Comparison of ENCODE assay signal across 21 cellular contexts in the genomic region with DNA sequence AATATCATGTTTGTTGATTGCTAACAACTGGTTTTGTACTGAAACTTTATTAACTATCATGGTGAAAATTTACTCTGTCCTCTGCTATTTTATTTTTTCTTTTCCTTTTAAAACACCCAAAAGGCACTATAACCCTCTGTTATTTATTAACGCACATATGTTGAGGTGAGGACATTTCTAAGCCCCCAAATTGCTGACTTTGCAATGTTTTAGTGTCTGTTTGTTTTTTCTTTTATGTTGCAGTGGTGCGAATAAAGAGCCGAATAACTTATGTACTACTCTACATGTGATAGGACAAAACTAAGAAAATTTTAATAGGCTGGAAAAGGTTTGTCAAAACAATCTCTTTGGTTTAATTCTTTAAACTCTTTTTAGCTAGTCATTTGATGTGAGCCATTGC. TPM values are rescaled to one million over a fixed set of nuclear protein-coding genes. Genes with fewer than 3 reads are reported as not detected.
DNase-seq lines count a peak whose midpoint lies in the region; ATAC-seq, FAIRE-seq and TF ChIP-seq lines count a peak whose summit lies in the region.
"Had no signal": no experiment of that assay in that cellular context is flagged by ENCODE, and none has a peak within 500 bp of the region (broad histone marks: within the 10 kb centered on the region; RNA-seq: fewer than 3 reads in every experiment).

No MANE protein-coding gene starts in this region.

- H3K4me1 ChIP-seq in HepG2 (ENCODE audit: insufficient read depth, low read length) (peaks cover 7% of the 10 kb centered on the region; the same call in 1 of the 2 replicates), right lobe of liver (no peaks in the 10 kb centered on the region), IMR-90 (ENCODE audit: control insufficient read depth, insufficient read depth, low read length) (no peaks in the 10 kb centered on the region), H1 (replicated peaks in 1 of 4; ENCODE audit: control insufficient read depth in 3 of 4, insufficient read depth in 4 of 4, low read length in 3 of 4) (no peaks in the 10 kb centered on the region)
- H3K4me1 ChIP-seq: BLaER1 treated with 17β-estradiol and CSF1 and Interleukin-3, amounts not matched to agents 10 nM and 100 nM; Caco-2 had no signal

- no peak overlapping the region for H2AK9ac ChIP-seq in IMR-90 (replicated peaks; ENCODE audit: low read depth, low read length, poor library complexity)

- H3K18ac ChIP-seq in IMR-90 (ENCODE audit: low read depth, low read length) (no peak overlapping the region), H1 (ENCODE audit: extremely low read depth, low read length) (no peak overlapping the region)

- no peak overlapping the region for H2BK12ac ChIP-seq in H1 (ENCODE audit: low read depth, low read length)

- in situ Hi-C loops in HepG2 (cut with HindIII; ENCODE audit: extremely low pct_ligation_motif_present, low pct_unique_long_range_greater_than_20kb) (no loop called here), IMR-90 (cut with MboI; ENCODE audit: low sequenced_read_pairs) (no loop called here)

- TF ChIP-seq RAD21 in HepG2 (CRISPR knock-in tag; IDR thresholded peaks at IDR 0.05): no peak
- TF ChIP-seq RAD21 in IMR-90 (IDR thresholded peaks at IDR 0.05; ENCODE audit: low read length): no peak
- no peak for TF ChIP-seq RAD21 in H1 (IDR thresholded peaks at IDR 0.05 in 1 of 2, conservative IDR thresholded peaks at IDR 0.05 in 1 of 2; ENCODE audit: low read depth in 2 of 2, low read length in 2 of 2)

- H3K9me3 ChIP-seq in HepG2 (ENCODE audit: low read length) (no peaks in the 10 kb centered on the region), right lobe of liver (no peaks in the 10 kb centered on the region), IMR-90 (ENCODE audit: control insufficient read depth, insufficient read depth, low read length) (no peaks in the 10 kb centered on the region), H1 (ENCODE audit: insufficient read depth in 2 of 2, low read depth in 1 of 2, low read length in 1 of 2) (no peaks in the 10 kb centered on the region; a peak in 1 of 4 replicates)
- H3K9me3 ChIP-seq: Caco-2 had no signal

- BruUV-seq in HepG2 (replicated peaks; lab: Mats Ljungman, UMichigan): no TSS peak
- no TSS peak for BruUV-seq in IMR-90 (replicated peaks; lab: Mats Ljungman, UMichigan)

- FAIRE-seq in HepG2 (lab: Jason Lieb, UNC) (no peak), H1 (lab: Jason Lieb, UNC) (no peak)
- FAIRE-seq: A204.1, D721Med, G401.6, GM12891, GM19239 had no signal

- H3K9me1 ChIP-seq in IMR-90 (ENCODE audit: insufficient read depth, low read length): no peaks in the 10 kb centered on the region

- H3K79me1 ChIP-seq in IMR-90 (ENCODE audit: low read depth in 1 of 2, low read length in 2 of 2): no peaks in the 10 kb centered on the region
- H3K79me1 ChIP-seq in H1 (ENCODE audit: low read depth, low read length): no peaks in the 10 kb centered on the region

- H2BK15ac ChIP-seq in IMR-90 (ENCODE audit: low read depth, low read length) (no peak overlapping the region), H1 (ENCODE audit: low read length) (no peak overlapping the region)

- no peak overlapping the region for H4K91ac ChIP-seq in IMR-90 (ENCODE audit: insufficient read depth, low read depth, low read length)
- H4K91ac ChIP-seq in H1 (replicated peaks; ENCODE audit: insufficient read length, low read length): no peak overlapping the region

- H4K8ac ChIP-seq in IMR-90 (ENCODE audit: low read depth in 2 of 2, low read length in 2 of 2) (no peak overlapping the region), H1 (ENCODE audit: extremely low read depth, insufficient read depth, low read length) (no peak overlapping the region)

- dilution Hi-C loops in IMR-90 (cut with HindIII; ENCODE audit: low sequenced_read_pairs, unreplicated experiment): no loop called here

- POLR2A ChIA-PET in HepG2 (lab: Yijun Ruan, JAX): no interaction called here
- POLR2A ChIA-PET in IMR-90 (lab: Charles Lee; ENCODE audit: unreplicated experiment): no interaction called here
- POLR2A ChIA-PET in H1 (lab: Charles Lee; ENCODE audit: partially characterized antibody): interaction anchor here (0.8 to 1.1 kb wide), 2 partner anchors 21 to 25 kb away, joined by 3 read pairs; partner anchors contain the start of gene PAWR

- whole genome bisulfite sequencing in HepG2 (ENCODE audit: low lambda C conversion rate): 76% methylated on average over 3 of the region's 3 CpGs
- 90% methylated on average over 3 of the region's 3 CpGs for WGBS in right lobe of liver (ENCODE audit: insufficient coverage, low coverage, low lambda C conversion rate, missing lambda C conversion rate)
- WGBS in IMR-90 (ENCODE audit: extremely low coverage in 2 of 2, insufficient read length in 1 of 2), 2 experiments: no CpG with 5 or more reads among the region's 3 CpGs
- WGBS in H1 (ENCODE audit: extremely low coverage in 1 of 2, insufficient coverage in 1 of 2, insufficient read length in 1 of 2, insufficient replicate concordance in 2 of 2, low coverage in 1 of 2, low lambda C conversion rate in 2 of 2, missing lambda C conversion rate in 1 of 2), 2 experiments: 97% methylated on average over 3 of the region's 3 CpGs; no CpG with 5 or more reads in 1 of the 2 experiments

- no peaks in the 10 kb centered on the region; the same call in 1 of the 2 replicates for H3K23me2 ChIP-seq in H1 (ENCODE audit: low read depth, low read length)

- H2BK5ac ChIP-seq in IMR-90 (ENCODE audit: low read depth, low read length, poor library complexity, severe bottlenecking): no peak overlapping the region
- H2BK5ac ChIP-seq in H1 (ENCODE audit: low read depth, low read length): no peak overlapping the region

- intact Hi-C loops in HepG2 (cut with micrococcal nuclease; ENCODE audit: unreplicated experiment): no loop called here
- intact Hi-C loops in right lobe of liver (cut with DNase I): no loop called here
- intact Hi-C loops in IMR-90 (cut with micrococcal nuclease): no loop called here

- TF ChIP-seq CTCF in HepG2 (CRISPR knock-in tag; IDR thresholded peaks at IDR 0.05) (no peak), right lobe of liver (IDR thresholded peaks at IDR 0.05) (no peak), IMR-90 (conservative IDR thresholded peaks at IDR 0.05; ENCODE audit: low read depth, low read length) (no peak), H1 (IDR thresholded peaks at IDR 0.05; ENCODE audit: control extremely low read depth in 1 of 3, insufficient read depth in 1 of 3, low read depth in 1 of 3, low read length in 3 of 3) (no peak)

- no peaks in the 10 kb centered on the region for H3K36me3 ChIP-seq in HepG2 (replicated peaks in 1 of 2; ENCODE audit: control insufficient read depth in 1 of 2, insufficient read depth in 2 of 2, low read length in 2 of 2)
- no peaks in the 10 kb centered on the region for H3K36me3 ChIP-seq in right lobe of liver
- H3K36me3 ChIP-seq in IMR-90 (ENCODE audit: control insufficient read depth, insufficient read depth, low read length): no peaks in the 10 kb centered on the region
- H3K36me3 ChIP-seq in H1 (ENCODE audit: control insufficient read depth in 2 of 4, insufficient read depth in 4 of 4, low read length in 3 of 4): no peaks in the 10 kb centered on the region
- H3K36me3 ChIP-seq: BLaER1 treated with 17β-estradiol and CSF1 and Interleukin-3, amounts not matched to agents 10 nM and 100 nM had no signal

- CTCF ChIA-PET in HepG2 (lab: Yijun Ruan, JAX; ENCODE audit: low intra/inter-chr PET ratio, low total read pairs) (no interaction called here), IMR-90 (lab: Yijun Ruan, JAX) (no interaction called here), H1 (lab: Charles Lee; ENCODE audit: partially characterized antibody) (no interaction called here)

- H2BK20ac ChIP-seq in IMR-90 (ENCODE audit: low read depth, low read length) (no peak overlapping the region), H1 (ENCODE audit: low read length) (no peak overlapping the region)

- H3K27me3 ChIP-seq in HepG2 (ENCODE audit: control insufficient read depth in 1 of 2, insufficient read depth in 2 of 2, low read length in 2 of 2) (no peaks in the 10 kb centered on the region), right lobe of liver (no peaks in the 10 kb centered on the region), IMR-90 (ENCODE audit: control insufficient read depth, insufficient read depth, low read length) (no peaks in the 10 kb centered on the region), H1 (replicated peaks in 1 of 4; ENCODE audit: control insufficient read depth in 3 of 4, extremely low read depth in 1 of 4, insufficient read depth in 3 of 4, low read length in 3 of 4) (no peaks in the 10 kb centered on the region)
- H3K27me3 ChIP-seq: BLaER1 treated with 17β-estradiol and CSF1 and Interleukin-3, amounts not matched to agents 10 nM and 100 nM had no signal

- H2AK5ac ChIP-seq in IMR-90 (ENCODE audit: low read depth, low read length) (no peak overlapping the region), H1 (ENCODE audit: low read depth, low read length) (no peak overlapping the region)

- H3K14ac ChIP-seq in IMR-90 (replicated peaks; ENCODE audit: low read depth, low read length) (no peak overlapping the region), H1 (ENCODE audit: insufficient read length) (no peak overlapping the region)

- TF ChIP-seq EP300 in HepG2 (IDR thresholded peaks at IDR 0.05; ENCODE audit: low read depth in 2 of 2, low read length in 2 of 2): no peak
- no peak for TF ChIP-seq EP300 in HepG2 (CRISPR knock-in tag; IDR thresholded peaks at IDR 0.05; ENCODE audit: borderline replicate concordance)
- TF ChIP-seq EP300 in H1 (IDR thresholded peaks at IDR 0.05; ENCODE audit: borderline replicate concordance in 1 of 2, low read depth in 2 of 2, low read length in 2 of 2): no peak

- TF ChIP-seq POLR2A in HepG2 (IDR thresholded peaks at IDR 0.05; ENCODE audit: insufficient read depth in 1 of 2, low read depth in 2 of 2, low read length in 2 of 2) (no peak), right lobe of liver (IDR thresholded peaks at IDR 0.05) (no peak), IMR-90 (IDR thresholded peaks at IDR 0.05; ENCODE audit: low read depth, low read length) (no peak), H1 (IDR thresholded peaks at IDR 0.05; ENCODE audit: control extremely low read depth in 1 of 2, low read depth in 2 of 2, low read length in 2 of 2) (no peak)

- H3K4ac ChIP-seq in IMR-90 (ENCODE audit: low read depth, low read length) (no peak overlapping the region), H1 (replicated peaks; ENCODE audit: insufficient read length, low read depth, low read length) (no peak overlapping the region)

- H2AFZ ChIP-seq in HepG2 (ENCODE audit: low read length) (no peak overlapping the region), IMR-90 (replicated peaks; ENCODE audit: low read length, poor library complexity) (no peak overlapping the region), H1 (ENCODE audit: low read length) (no peak overlapping the region)

- ATAC-seq in HepG2 (no peak), right lobe of liver (no peak), IMR-90 (ENCODE audit: low read depth) (no peak), HG03108 (IDR thresholded peaks at IDR 0.05; ENCODE audit: unreplicated experiment) (no peak)
- ATAC-seq: CD8-positive, alpha-beta T cell had no signal

- no peak overlapping the region for H3K4me3 ChIP-seq in HepG2 (replicated peaks in 1 of 3; ENCODE audit: insufficient read depth in 1 of 3, low read depth in 2 of 3, low read length in 3 of 3)
- no peak overlapping the region for H3K4me3 ChIP-seq in right lobe of liver
- no peak overlapping the region for H3K4me3 ChIP-seq in IMR-90 (ENCODE audit: insufficient read depth, low read depth, low read length)
- no peak overlapping the region for H3K4me3 ChIP-seq in H1 (ENCODE audit: extremely low read depth in 1 of 4, insufficient read depth in 2 of 4, low read depth in 3 of 4, low read length in 4 of 4)
- H3K4me3 ChIP-seq: BLaER1 treated with 17β-estradiol and CSF1 and Interleukin-3, amounts not matched to agents 10 nM and 100 nM had no signal

- no peak overlapping the region for H3K56ac ChIP-seq in IMR-90 (ENCODE audit: extremely low read depth, insufficient read depth, low read length)
- no peak overlapping the region for H3K56ac ChIP-seq in H1 (replicated peaks; ENCODE audit: insufficient read length, low read depth, low read length)

- no peak overlapping the region for H3K4me2 ChIP-seq in HepG2 (ENCODE audit: low read depth, low read length)
- H3K4me2 ChIP-seq in IMR-90 (ENCODE audit: low read depth, low read length): no peak overlapping the region
- no peak overlapping the region for H3K4me2 ChIP-seq in H1 (ENCODE audit: insufficient read depth in 1 of 2, low read depth in 2 of 2, low read length in 2 of 2)
- H3K4me2 ChIP-seq: BLaER1 treated with 17β-estradiol and CSF1 and Interleukin-3, amounts not matched to agents 10 nM and 100 nM had no signal

- H2BK120ac ChIP-seq in IMR-90 (ENCODE audit: low read depth, low read length): no peak overlapping the region
- no peak overlapping the region for H2BK120ac ChIP-seq in H1 (replicated peaks; ENCODE audit: low read depth, low read length)

- H3K27ac ChIP-seq in HepG2 (ENCODE audit: extremely low read length, insufficient read depth, low read length): no peak overlapping the region
- no peak overlapping the region for H3K27ac ChIP-seq in right lobe of liver
- H3K27ac ChIP-seq in IMR-90 (ENCODE audit: insufficient read depth, low read length): no peak overlapping the region
- no peak overlapping the region for H3K27ac ChIP-seq in H1 (ENCODE audit: low read depth, low read length)
- H3K27ac ChIP-seq: BLaER1 treated with 17β-estradiol and CSF1 and Interleukin-3, amounts not matched to agents 10 nM and 100 nM; C4-2B had no signal

- H4K20me1 ChIP-seq in HepG2 (ENCODE audit: insufficient read depth, low read length) (no peaks in the 10 kb centered on the region), IMR-90 (ENCODE audit: insufficient read depth, low read length) (no peaks in the 10 kb centered on the region), H1 (replicated peaks in 1 of 2; ENCODE audit: control insufficient read depth in 1 of 2, insufficient read depth in 2 of 2, low read length in 2 of 2) (no peaks in the 10 kb centered on the region)
- H4K20me1 ChIP-seq: BLaER1 treated with 17β-estradiol and CSF1 and Interleukin-3, amounts not matched to agents 10 nM and 100 nM had no signal

- H3K9ac ChIP-seq in HepG2 (ENCODE audit: insufficient read depth, low read depth, low read length) (no peak overlapping the region), IMR-90 (ENCODE audit: low read depth, low read length) (no peak overlapping the region), H1 (replicated peaks in 1 of 4; ENCODE audit: extremely low read depth in 1 of 4, low read depth in 3 of 4, low read length in 3 of 4) (no peak overlapping the region)
- H3K9ac ChIP-seq: BLaER1 treated with 17β-estradiol and CSF1 and Interleukin-3, amounts not matched to agents 10 nM and 100 nM had no signal

- no peak overlapping the region for H4K5ac ChIP-seq in IMR-90 (ENCODE audit: low read depth, low read length)
- no peak overlapping the region for H4K5ac ChIP-seq in H1 (ENCODE audit: insufficient read length, low read depth, low read length)

- DNase-seq in HepG2 (ENCODE audit: low spot score) (no peak), right lobe of liver (no peak), IMR-90 (no peak), H1 (ENCODE audit: low read depth in 1 of 2, low spot score in 2 of 2) (no peak), NCI-H2029 (lab: John Stamatoyannopoulos, UW) (no peak)
- DNase-seq: 8988T; AML-193; Caco-2; Calu3; CD4-positive, alpha-beta T cell; CD8-positive, alpha-beta T cell; DMS79 treated with DMSO at 0.1 percent for 48 hours; GF-D8 had no signal

- H3K23ac ChIP-seq in IMR-90 (ENCODE audit: low read depth, low read length) (no peak overlapping the region), H1 (ENCODE audit: insufficient read length) (no peak overlapping the region)

- H3K79me2 ChIP-seq in HepG2 (ENCODE audit: insufficient read depth, low read length) (no peaks in the 10 kb centered on the region), H1 (ENCODE audit: control insufficient read depth in 1 of 2, insufficient read depth in 2 of 2, low read length in 2 of 2) (no peaks in the 10 kb centered on the region)

RNA-seq across cellular contexts. Expression of gene PAWR, which starts 24.5 kb away (rescaled TPM):
- total RNA-seq in HepG2 (2016; rRNA removed; fragmentation: Illumina TruSeq; extraction: Trizol): 36.1 and 37.4 TPM in 2 replicates
- 11.2 and 13.0 TPM in 2 replicates for total RNA-seq in HepG2 (2016; cell fraction: cytosol; rRNA removed; fragmentation: Illumina TruSeq; extraction: Trizol; ENCODE audit: low read depth)
- 37.3 and 40.1 TPM in 2 replicates for total RNA-seq in HepG2 (2016; cell fraction: insoluble cytoplasmic fraction; rRNA removed; fragmentation: Illumina TruSeq; extraction: Trizol)
- 14.1 and 16.8 TPM in 2 replicates for total RNA-seq in HepG2 (2016; cell fraction: membrane; rRNA removed; fragmentation: Illumina TruSeq; extraction: Trizol)
- total RNA-seq in HepG2 (2016; cell fraction: nucleus; rRNA removed; fragmentation: Illumina TruSeq; extraction: Trizol): 46.8 and 49.1 TPM in 2 replicates
- 23.1 and 29.1 TPM in 2 replicates for polyA plus RNA-seq in HepG2 (2011; rRNA removed)
- 7.1 and 8.4 TPM in 2 replicates for polyA plus RNA-seq in HepG2 (2011; cell fraction: cytosol; rRNA removed)
- polyA plus RNA-seq in HepG2 (2011; cell fraction: nucleus; rRNA removed): 36.4 and 41.9 TPM in 2 replicates
- 58.2 and 68.4 TPM in 2 replicates for polyA plus RNA-seq in HepG2 (2012)
- polyA plus RNA-seq in HepG2 (2016; cell fraction: cytosol; fragmentation: Illumina TruSeq; extraction: Trizol; ENCODE audit: low read depth): 6.8 and 7.8 TPM in 2 replicates
- 33.4 and 33.7 TPM in 2 replicates for polyA plus RNA-seq in HepG2 (2016; cell fraction: insoluble cytoplasmic fraction; fragmentation: Illumina TruSeq; extraction: Trizol; ENCODE audit: low read depth)
- polyA plus RNA-seq in HepG2 (2016; cell fraction: membrane; fragmentation: Illumina TruSeq; extraction: Trizol; ENCODE audit: low read depth): 11.0 and 13.3 TPM in 2 replicates
- polyA plus RNA-seq in HepG2 (2016; cell fraction: nucleus; fragmentation: Illumina TruSeq; extraction: Trizol; ENCODE audit: insufficient read depth, low read depth): 75.9 and 78.0 TPM in 2 replicates
- 13.7 and 19.1 TPM in 2 replicates for polyA minus RNA-seq in HepG2 (2011; rRNA and poly(A)+ RNA removed; ENCODE audit: low replicate concordance)
- polyA minus RNA-seq in HepG2 (2011; cell fraction: cytosol; rRNA and poly(A)+ RNA removed): 17.4 and 18.3 TPM in 2 replicates
- 162 and 198 TPM in 2 replicates for polyA minus RNA-seq in HepG2 (2011; cell fraction: nucleus; rRNA and poly(A)+ RNA removed)
- total RNA-seq in right lobe of liver: 10 to 100 TPM; 25.0 to 62.3 (median 28.9) TPM
- 13.6 and 34.4 TPM in 2 replicates for total RNA-seq in IMR-90 (2012; rRNA removed)
- polyA plus RNA-seq in IMR-90 (2012; rRNA removed): 13.2 and 13.3 TPM in 2 replicates
- polyA plus RNA-seq in IMR-90 (2012; cell fraction: cytosol; rRNA removed): 9.8 and 10.8 TPM in 2 replicates
- 18.7 and 33.9 TPM in 2 replicates for polyA plus RNA-seq in IMR-90 (2012; cell fraction: nucleus; rRNA removed; ENCODE audit: low replicate concordance)
- 327 and 338 TPM in 2 replicates for total RNA-seq in H1 (2021; fragmentation: NEBNext Ultra II Directional; extraction: Animal tissue kit (Norgen Biotek cat#: 25700))
- 25.5 and 28.3 TPM in 2 replicates for polyA plus RNA-seq in H1 (2011; rRNA removed)
- polyA plus RNA-seq in H1 (2011; cell fraction: cytosol; rRNA removed): 55.3 TPM
- 69.4 TPM for polyA plus RNA-seq in H1 (2011; cell fraction: nucleus; rRNA removed)
- polyA plus RNA-seq in H1 (2012, experiment 1 of 2): 37.9 to 74.1 TPM (median 45.5 TPM) in 4 replicates
- polyA plus RNA-seq in H1 (2012, experiment 2 of 2): 6.6 TPM
- 63.2 TPM for polyA plus RNA-seq in H1 (2013, experiment 1 of 2)
- 56.8 TPM for polyA plus RNA-seq in H1 (2013, experiment 2 of 2)
- 34.9 and 35.6 TPM in 2 replicates for polyA minus RNA-seq in H1 (2011; rRNA and poly(A)+ RNA removed)
- polyA minus RNA-seq in H1 (2011; cell fraction: cytosol; rRNA and poly(A)+ RNA removed): 59.2 TPM
- polyA minus RNA-seq in H1 (2011; cell fraction: nucleus; rRNA and poly(A)+ RNA removed): 155 TPM

Comparison
In these comparisons a context has a peak if more than half of its experiments do, and no peak if none do; other contexts are left out.
1. Of the 41 proteins assayed by ChIP-seq in both HepG2 and H1: peak only in HepG2: none; only in H1: none; in both: MAFK; in neither: 40.